1 cellular context compared by ENCODE assay signal in genomic region chr1:119631433-119632102, GRCh38.
A peak's percentile ranks its signal among the peaks of the same experiment; 100 is the strongest.
TF ChIP-seq lines count a peak whose summit lies in the region.

No MANE protein-coding gene starts in this region.

TF ChIP-seq in SK-N-SH, 30 proteins besides CTCF, POLR2A, EP300 and RAD21 (continued from another document):
- TF ChIP-seq ZBTB33 (IDR thresholded peaks at IDR 0.05; ENCODE audit: borderline replicate concordance, low read depth) (no peak), CHD2 (IDR thresholded peaks at IDR 0.05; ENCODE audit: low read length, partially characterized antibody) (peak; percentile 88)
